17 cellular contexts compared by ENCODE assay signal in genomic region chr12:96502949-96503532, GRCh38. TPM values are rescaled to one million over a fixed set of nuclear protein-coding genes. Genes with fewer than 3 reads are reported as not detected.
DNase-seq lines count a peak whose midpoint lies in the region; ATAC-seq and TF ChIP-seq lines count a peak whose summit lies in the region.
"Had no signal": no experiment of that assay in that cellular context is flagged by ENCODE, and none has a peak within 500 bp of the region (broad histone marks: within the 10 kb centered on the region; RNA-seq: fewer than 3 reads in every experiment).

No MANE protein-coding gene starts in this region.

- H3K36me3 ChIP-seq in heart right ventricle, result no peaks in the 10 kb centered on the region
- no peaks in the 10 kb centered on the region for H3K36me3 ChIP-seq in right atrium auricular region
- H3K36me3 ChIP-seq in fibroblast of lung (ENCODE audit: control insufficient read depth, insufficient read depth, low read length), result no peaks in the 10 kb centered on the region
- H3K36me3 ChIP-seq in upper lobe of right lung, result no peaks in the 10 kb centered on the region
- H3K36me3 ChIP-seq: HAP-1 had no signal

- H3K27ac Mint-ChIP-seq in T-cell, result peak overlapping the region; percentile 92 to 93

- no peaks in the 10 kb centered on the region for H3K9me3 Mint-ChIP-seq in T-cell

- peak overlapping the region in 1 of 3 donors; percentile 30 for H3K4me3 Mint-ChIP-seq in T-cell

- intact Hi-C loops in heart right ventricle (cut with DNase I) (loop anchor here in 6 of 10 donors (5.0 to 10.0 kb wide), 7 partner anchors 98 to 441 kb away; partner anchors contain the start of gene CDK17 (in 2 of the 6)), upper lobe of right lung (cut with DNase I) (no loop called here)

- H3K4me1 Mint-ChIP-seq in T-cell, result peaks cover 35 to 42% (median 40%) of the 10 kb centered on the region in 3 donors

- H3K79me2 ChIP-seq in fibroblast of lung (ENCODE audit: control insufficient read depth, insufficient read depth, low read length), result no peaks in the 10 kb centered on the region

- H3K9ac ChIP-seq in fibroblast of lung (ENCODE audit: insufficient read depth, low read length), result no peak overlapping the region

- H3K9me3 ChIP-seq in heart right ventricle, result no peaks in the 10 kb centered on the region
- no peaks in the 10 kb centered on the region for H3K9me3 ChIP-seq in right atrium auricular region
- no peaks in the 10 kb centered on the region for H3K9me3 ChIP-seq in fibroblast of lung (ENCODE audit: control insufficient read depth, insufficient read depth, low read depth, low read length)
- no peaks in the 10 kb centered on the region for H3K9me3 ChIP-seq in upper lobe of right lung
- H3K9me3 ChIP-seq: HAP-1, psoas muscle had no signal

- ATAC-seq in heart right ventricle (no peak), T-cell (replicated peaks in 1 of 4) (no peak), upper lobe of right lung (no peak), GM18498 (IDR thresholded peaks at IDR 0.05; ENCODE audit: unreplicated experiment) (no peak)
- ATAC-seq: psoas muscle had no signal

- 67 to 75% methylated on average over 6 of the region's 6 CpGs for WGBS in heart right ventricle, 2 donors

- DNase-seq in heart right ventricle, result no peak
- DNase-seq in right atrium auricular region (ENCODE audit: low spot score), result no peak
- DNase-seq in T-cell, result no peak
- DNase-seq in fibroblast of lung (ENCODE audit: low read depth in 2 of 2), result no peak
- no peak for DNase-seq in upper lobe of right lung
- DNase-seq in KG1 (lab: John Stamatoyannopoulos, UW), result no peak
- no peak for DNase-seq in H4 (ENCODE audit: low spot score)
- DNase-seq: dorsolateral prefrontal cortex, EL, foreskin fibroblast, NCI-H1105 treated with DMSO at 0.1 percent for 48 hours, NCI-H446, psoas muscle had no signal

- no peaks in the 10 kb centered on the region for H4K20me1 ChIP-seq in fibroblast of lung (ENCODE audit: control insufficient read depth, extremely low read depth, insufficient read depth, low read length)

- no peak for TF ChIP-seq CTCF in heart right ventricle (IDR thresholded peaks at IDR 0.05)
- TF ChIP-seq CTCF in right atrium auricular region (IDR thresholded peaks at IDR 0.05), result no peak
- no peak for TF ChIP-seq CTCF in fibroblast of lung (conservative IDR thresholded peaks at IDR 0.05 in 1 of 2, IDR thresholded peaks at IDR 0.05 in 1 of 2; ENCODE audit: low read depth in 1 of 2, low read length in 2 of 2)
- TF ChIP-seq CTCF in upper lobe of right lung (IDR thresholded peaks at IDR 0.05), result no peak

- peaks cover 4 to 36% (median 21%) of the 10 kb centered on the region in 9 donors for H3K4me1 ChIP-seq in heart right ventricle
- H3K4me1 ChIP-seq in right atrium auricular region, result peaks cover 0 to 18% of the 10 kb centered on the region in 2 donors
- peaks cover 5% of the 10 kb centered on the region for H3K4me1 ChIP-seq in fibroblast of lung (ENCODE audit: control insufficient read depth, extremely low read depth, insufficient read depth, low read length)
- peaks cover 17% of the 10 kb centered on the region for H3K4me1 ChIP-seq in upper lobe of right lung

- peak overlapping the region; percentile 3 for H3K4me2 ChIP-seq in fibroblast of lung (ENCODE audit: extremely low read depth, insufficient read depth, low read length)

- H2AFZ ChIP-seq in fibroblast of lung (ENCODE audit: low read length), result no peak overlapping the region

- H3K4me3 ChIP-seq in heart right ventricle (no peak overlapping the region), right atrium auricular region (no peak overlapping the region), fibroblast of lung (replicated peaks in 1 of 4; ENCODE audit: control extremely low read depth in 1 of 4, insufficient read depth in 1 of 4, low read depth in 3 of 4, low read length in 4 of 4) (no peak overlapping the region), upper lobe of right lung (no peak overlapping the region)
- H3K4me3 ChIP-seq: dorsolateral prefrontal cortex, HAP-1, psoas muscle had no signal

- H3K36me3 Mint-ChIP-seq in T-cell, result no peaks in the 10 kb centered on the region

- POLR2A ChIA-PET in T-cell (lab: Charles Lee), result no interaction called here

- CTCF ChIA-PET in T-cell (lab: Charles Lee), result interaction anchor here in 1 of 2 donors (0.5 to 2.1 kb wide), 3 partner anchors 10 to 490 kb away, joined by 3 to 9 read pairs (median 4); no protein-coding TSS in a partner anchor

- H3K27me3 ChIP-seq in heart right ventricle (no peaks in the 10 kb centered on the region), right atrium auricular region (no peaks in the 10 kb centered on the region), fibroblast of lung (ENCODE audit: control insufficient read depth, insufficient read depth, low read length) (no peaks in the 10 kb centered on the region), upper lobe of right lung (no peaks in the 10 kb centered on the region)
- H3K27me3 ChIP-seq: dorsolateral prefrontal cortex had no signal

- H3K27ac ChIP-seq in heart right ventricle (peak overlapping the region in 9 of 10 donors; percentile 42 to 88 (median 77)), right atrium auricular region (peak overlapping the region in 1 of 2 donors; percentile 0), fibroblast of lung (ENCODE audit: insufficient read depth, low read length) (no peak overlapping the region), upper lobe of right lung (peak overlapping the region; percentile 83)
- H3K27ac ChIP-seq: RWPE1 had no signal

- no peaks in the 10 kb centered on the region for H3K27me3 Mint-ChIP-seq in T-cell

RNA-seq across cellular contexts. Expression of gene CFAP54, which starts 13.7 kb away (rescaled TPM):
- under 1 TPM in 9 of 10 donors, not detected in 1; 0.08 to 0.35 (median 0.27) TPM for total RNA-seq in heart right ventricle
- under 1 TPM in 1 of 2 donors, not detected in 1; 0.07 TPM for polyA plus RNA-seq in heart right ventricle
- total RNA-seq in right atrium auricular region, result under 1 TPM in 1 of 2 donors, not detected in 1; 0.28 TPM
- under 1 TPM; 0.47 to 0.95 (median 0.90) TPM for total RNA-seq in T-cell
- 5.1 and 7.1 TPM in 2 replicates for total RNA-seq in fibroblast of lung
- polyA plus RNA-seq in fibroblast of lung, result 0.62 and 0.93 TPM in 2 replicates
- 0.54 and 0.83 TPM in 2 replicates for polyA plus RNA-seq in fibroblast of lung (2012)
- polyA minus RNA-seq in fibroblast of lung (ENCODE audit: low replicate concordance), result 0.08 TPM in 1 of 2 replicates, not detected in the other
- 0.75 TPM for total RNA-seq in upper lobe of right lung
- 0.64 and 1.8 TPM in 2 replicates for total RNA-seq in H4 (2014; rRNA removed; shearing (Covaris generic))
- total RNA-seq: HT-29 had no signal
